In the genomic region with DNA sequence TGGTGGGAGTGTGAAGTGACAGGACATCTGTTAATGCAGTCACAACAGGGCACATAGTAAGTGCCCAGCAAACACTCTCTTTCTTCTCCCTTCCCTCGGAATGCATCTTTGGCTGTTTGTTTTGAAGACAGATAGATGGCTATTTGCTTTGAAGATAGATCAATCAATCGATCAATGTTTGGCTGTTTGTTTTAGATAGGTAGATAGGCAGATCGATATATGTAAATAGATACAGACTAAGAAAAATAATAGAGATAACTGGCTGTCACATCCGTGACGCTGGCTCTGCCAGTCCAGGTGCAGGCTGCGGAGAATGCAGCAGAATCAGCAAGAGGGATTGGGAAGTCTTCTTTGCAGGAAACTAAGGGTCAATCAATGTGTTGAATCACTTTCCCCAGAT, we compare ENCODE assay signal across 1 cellular context.
TF ChIP-seq lines count a peak whose summit lies in the region.

No MANE protein-coding gene starts in this region.

TF ChIP-seq in HepG2, 621 proteins besides CTCF, POLR2A, EP300 and RAD21 (continued from another document and continues in another):
- TF ChIP-seq ZNF670 (CRISPR knock-in tag; IDR thresholded peaks at IDR 0.05; ENCODE audit: borderline replicate concordance) (peak; percentile 75; the same call in 1 of the 2 replicates), TOE1 (CRISPR knock-in tag; IDR thresholded peaks at IDR 0.05) (no peak), MBD4 (IDR thresholded peaks at IDR 0.05; ENCODE audit: borderline replicate concordance, low read length) (no peak), ZSCAN12 (CRISPR knock-in tag; IDR thresholded peaks at IDR 0.05) (no peak), ZKSCAN8 (CRISPR knock-in tag; IDR thresholded peaks at IDR 0.05; ENCODE audit: borderline replicate concordance) (no peak), PTBP1 (IDR thresholded peaks at IDR 0.05; ENCODE audit: low read depth, low read length, poor library complexity, severe bottlenecking) (no peak), ZC3H13 (CRISPR knock-in tag; IDR thresholded peaks at IDR 0.05) (no peak), JUN (CRISPR knock-in tag; IDR thresholded peaks at IDR 0.05) (0 out of 2 replicates have a peak, but pooled peaks have one; percentile 16), HNRNPK (IDR thresholded peaks at IDR 0.05; ENCODE audit: low read depth, low read length, poor library complexity, severe bottlenecking) (no peak), SMYD3 (CRISPR knock-in tag; IDR thresholded peaks at IDR 0.05) (no peak)
- TF ChIP-seq, protein P1, sequence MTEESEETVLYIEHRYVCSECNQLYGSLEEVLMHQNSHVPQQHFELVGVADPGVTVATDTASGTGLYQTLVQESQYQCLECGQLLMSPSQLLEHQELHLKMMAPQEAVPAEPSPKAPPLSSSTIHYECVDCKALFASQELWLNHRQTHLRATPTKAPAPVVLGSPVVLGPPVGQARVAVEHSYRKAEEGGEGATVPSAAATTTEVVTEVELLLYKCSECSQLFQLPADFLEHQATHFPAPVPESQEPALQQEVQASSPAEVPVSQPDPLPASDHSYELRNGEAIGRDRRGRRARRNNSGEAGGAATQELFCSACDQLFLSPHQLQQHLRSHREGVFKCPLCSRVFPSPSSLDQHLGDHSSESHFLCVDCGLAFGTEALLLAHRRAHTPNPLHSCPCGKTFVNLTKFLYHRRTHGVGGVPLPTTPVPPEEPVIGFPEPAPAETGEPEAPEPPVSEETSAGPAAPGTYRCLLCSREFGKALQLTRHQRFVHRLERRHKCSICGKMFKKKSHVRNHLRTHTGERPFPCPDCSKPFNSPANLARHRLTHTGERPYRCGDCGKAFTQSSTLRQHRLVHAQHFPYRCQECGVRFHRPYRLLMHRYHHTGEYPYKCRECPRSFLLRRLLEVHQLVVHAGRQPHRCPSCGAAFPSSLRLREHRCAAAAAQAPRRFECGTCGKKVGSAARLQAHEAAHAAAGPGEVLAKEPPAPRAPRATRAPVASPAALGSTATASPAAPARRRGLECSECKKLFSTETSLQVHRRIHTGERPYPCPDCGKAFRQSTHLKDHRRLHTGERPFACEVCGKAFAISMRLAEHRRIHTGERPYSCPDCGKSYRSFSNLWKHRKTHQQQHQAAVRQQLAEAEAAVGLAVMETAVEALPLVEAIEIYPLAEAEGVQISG (CRISPR knock-in tag; IDR thresholded peaks at IDR 0.05): no peak; the same call in 1 of the 2 replicates
- TF ChIP-seq, protein P2, sequence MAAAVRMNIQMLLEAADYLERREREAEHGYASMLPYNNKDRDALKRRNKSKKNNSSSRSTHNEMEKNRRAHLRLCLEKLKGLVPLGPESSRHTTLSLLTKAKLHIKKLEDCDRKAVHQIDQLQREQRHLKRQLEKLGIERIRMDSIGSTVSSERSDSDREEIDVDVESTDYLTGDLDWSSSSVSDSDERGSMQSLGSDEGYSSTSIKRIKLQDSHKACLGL (CRISPR knock-in tag; IDR thresholded peaks at IDR 0.05): no peak
- TF ChIP-seq, protein P3, sequence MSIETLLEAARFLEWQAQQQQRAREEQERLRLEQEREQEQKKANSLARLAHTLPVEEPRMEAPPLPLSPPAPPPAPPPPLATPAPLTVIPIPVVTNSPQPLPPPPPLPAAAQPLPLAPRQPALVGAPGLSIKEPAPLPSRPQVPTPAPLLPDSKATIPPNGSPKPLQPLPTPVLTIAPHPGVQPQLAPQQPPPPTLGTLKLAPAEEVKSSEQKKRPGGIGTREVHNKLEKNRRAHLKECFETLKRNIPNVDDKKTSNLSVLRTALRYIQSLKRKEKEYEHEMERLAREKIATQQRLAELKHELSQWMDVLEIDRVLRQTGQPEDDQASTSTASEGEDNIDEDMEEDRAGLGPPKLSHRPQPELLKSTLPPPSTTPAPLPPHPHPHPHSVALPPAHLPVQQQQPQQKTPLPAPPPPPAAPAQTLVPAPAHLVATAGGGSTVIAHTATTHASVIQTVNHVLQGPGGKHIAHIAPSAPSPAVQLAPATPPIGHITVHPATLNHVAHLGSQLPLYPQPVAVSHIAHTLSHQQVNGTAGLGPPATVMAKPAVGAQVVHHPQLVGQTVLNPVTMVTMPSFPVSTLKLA (IDR thresholded peaks at IDR 0.05): no peak
- TF ChIP-seq, protein P4, sequence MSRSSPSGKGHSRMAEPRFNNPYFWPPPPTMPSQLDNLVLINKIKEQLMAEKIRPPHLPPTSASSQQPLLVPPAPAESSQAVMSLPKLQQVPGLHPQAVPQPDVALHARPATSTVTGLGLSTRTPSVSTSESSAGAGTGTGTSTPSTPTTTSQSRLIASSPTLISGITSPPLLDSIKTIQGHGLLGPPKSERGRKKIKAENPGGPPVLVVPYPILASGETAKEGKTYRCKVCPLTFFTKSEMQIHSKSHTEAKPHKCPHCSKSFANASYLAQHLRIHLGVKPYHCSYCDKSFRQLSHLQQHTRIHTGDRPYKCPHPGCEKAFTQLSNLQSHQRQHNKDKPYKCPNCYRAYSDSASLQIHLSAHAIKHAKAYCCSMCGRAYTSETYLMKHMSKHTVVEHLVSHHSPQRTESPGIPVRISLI (CRISPR knock-in tag; IDR thresholded peaks at IDR 0.05; ENCODE audit: borderline replicate concordance): no peak
- TF ChIP-seq, protein P5, sequence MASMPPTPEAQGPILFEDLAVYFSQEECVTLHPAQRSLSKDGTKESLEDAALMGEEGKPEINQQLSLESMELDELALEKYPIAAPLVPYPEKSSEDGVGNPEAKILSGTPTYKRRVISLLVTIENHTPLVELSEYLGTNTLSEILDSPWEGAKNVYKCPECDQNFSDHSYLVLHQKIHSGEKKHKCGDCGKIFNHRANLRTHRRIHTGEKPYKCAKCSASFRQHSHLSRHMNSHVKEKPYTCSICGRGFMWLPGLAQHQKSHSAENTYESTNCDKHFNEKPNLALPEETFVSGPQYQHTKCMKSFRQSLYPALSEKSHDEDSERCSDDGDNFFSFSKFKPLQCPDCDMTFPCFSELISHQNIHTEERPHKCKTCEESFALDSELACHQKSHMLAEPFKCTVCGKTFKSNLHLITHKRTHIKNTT (CRISPR knock-in tag; IDR thresholded peaks at IDR 0.05): no peak
- TF ChIP-seq, protein P6, sequence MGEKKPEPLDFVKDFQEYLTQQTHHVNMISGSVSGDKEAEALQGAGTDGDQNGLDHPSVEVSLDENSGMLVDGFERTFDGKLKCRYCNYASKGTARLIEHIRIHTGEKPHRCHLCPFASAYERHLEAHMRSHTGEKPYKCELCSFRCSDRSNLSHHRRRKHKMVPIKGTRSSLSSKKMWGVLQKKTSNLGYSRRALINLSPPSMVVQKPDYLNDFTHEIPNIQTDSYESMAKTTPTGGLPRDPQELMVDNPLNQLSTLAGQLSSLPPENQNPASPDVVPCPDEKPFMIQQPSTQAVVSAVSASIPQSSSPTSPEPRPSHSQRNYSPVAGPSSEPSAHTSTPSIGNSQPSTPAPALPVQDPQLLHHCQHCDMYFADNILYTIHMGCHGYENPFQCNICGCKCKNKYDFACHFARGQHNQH (CRISPR knock-in tag; IDR thresholded peaks at IDR 0.05): no peak
- TF ChIP-seq, protein P7, sequence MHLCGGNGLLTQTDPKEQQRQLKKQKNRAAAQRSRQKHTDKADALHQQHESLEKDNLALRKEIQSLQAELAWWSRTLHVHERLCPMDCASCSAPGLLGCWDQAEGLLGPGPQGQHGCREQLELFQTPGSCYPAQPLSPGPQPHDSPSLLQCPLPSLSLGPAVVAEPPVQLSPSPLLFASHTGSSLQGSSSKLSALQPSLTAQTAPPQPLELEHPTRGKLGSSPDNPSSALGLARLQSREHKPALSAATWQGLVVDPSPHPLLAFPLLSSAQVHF (CRISPR knock-in tag; IDR thresholded peaks at IDR 0.05): no peak
- TF ChIP-seq, protein P8, sequence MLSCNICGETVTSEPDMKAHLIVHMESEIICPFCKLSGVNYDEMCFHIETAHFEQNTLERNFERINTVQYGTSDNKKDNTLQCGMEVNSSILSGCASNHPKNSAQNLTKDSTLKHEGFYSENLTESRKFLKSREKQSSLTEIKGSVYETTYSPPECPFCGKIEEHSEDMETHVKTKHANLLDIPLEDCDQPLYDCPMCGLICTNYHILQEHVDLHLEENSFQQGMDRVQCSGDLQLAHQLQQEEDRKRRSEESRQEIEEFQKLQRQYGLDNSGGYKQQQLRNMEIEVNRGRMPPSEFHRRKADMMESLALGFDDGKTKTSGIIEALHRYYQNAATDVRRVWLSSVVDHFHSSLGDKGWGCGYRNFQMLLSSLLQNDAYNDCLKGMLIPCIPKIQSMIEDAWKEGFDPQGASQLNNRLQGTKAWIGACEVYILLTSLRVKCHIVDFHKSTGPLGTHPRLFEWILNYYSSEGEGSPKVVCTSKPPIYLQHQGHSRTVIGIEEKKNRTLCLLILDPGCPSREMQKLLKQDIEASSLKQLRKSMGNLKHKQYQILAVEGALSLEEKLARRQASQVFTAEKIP (CRISPR knock-in tag; IDR thresholded peaks at IDR 0.05; ENCODE audit: borderline replicate concordance): no peak
- TF ChIP-seq, protein P9, sequence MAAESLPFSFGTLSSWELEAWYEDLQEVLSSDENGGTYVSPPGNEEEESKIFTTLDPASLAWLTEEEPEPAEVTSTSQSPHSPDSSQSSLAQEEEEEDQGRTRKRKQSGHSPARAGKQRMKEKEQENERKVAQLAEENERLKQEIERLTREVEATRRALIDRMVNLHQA (CRISPR knock-in tag; IDR thresholded peaks at IDR 0.05): no peak
- TF ChIP-seq, protein P10, sequence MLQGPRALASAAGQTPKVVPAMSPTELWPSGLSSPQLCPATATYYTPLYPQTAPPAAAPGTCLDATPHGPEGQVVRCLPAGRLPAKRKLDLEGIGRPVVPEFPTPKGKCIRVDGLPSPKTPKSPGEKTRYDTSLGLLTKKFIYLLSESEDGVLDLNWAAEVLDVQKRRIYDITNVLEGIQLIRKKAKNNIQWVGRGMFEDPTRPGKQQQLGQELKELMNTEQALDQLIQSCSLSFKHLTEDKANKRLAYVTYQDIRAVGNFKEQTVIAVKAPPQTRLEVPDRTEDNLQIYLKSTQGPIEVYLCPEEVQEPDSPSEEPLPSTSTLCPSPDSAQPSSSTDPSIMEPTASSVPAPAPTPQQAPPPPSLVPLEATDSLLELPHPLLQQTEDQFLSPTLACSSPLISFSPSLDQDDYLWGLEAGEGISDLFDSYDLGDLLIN (CRISPR knock-in tag; IDR thresholded peaks at IDR 0.05; ENCODE audit: borderline replicate concordance): no peak
- TF ChIP-seq, protein P11, sequence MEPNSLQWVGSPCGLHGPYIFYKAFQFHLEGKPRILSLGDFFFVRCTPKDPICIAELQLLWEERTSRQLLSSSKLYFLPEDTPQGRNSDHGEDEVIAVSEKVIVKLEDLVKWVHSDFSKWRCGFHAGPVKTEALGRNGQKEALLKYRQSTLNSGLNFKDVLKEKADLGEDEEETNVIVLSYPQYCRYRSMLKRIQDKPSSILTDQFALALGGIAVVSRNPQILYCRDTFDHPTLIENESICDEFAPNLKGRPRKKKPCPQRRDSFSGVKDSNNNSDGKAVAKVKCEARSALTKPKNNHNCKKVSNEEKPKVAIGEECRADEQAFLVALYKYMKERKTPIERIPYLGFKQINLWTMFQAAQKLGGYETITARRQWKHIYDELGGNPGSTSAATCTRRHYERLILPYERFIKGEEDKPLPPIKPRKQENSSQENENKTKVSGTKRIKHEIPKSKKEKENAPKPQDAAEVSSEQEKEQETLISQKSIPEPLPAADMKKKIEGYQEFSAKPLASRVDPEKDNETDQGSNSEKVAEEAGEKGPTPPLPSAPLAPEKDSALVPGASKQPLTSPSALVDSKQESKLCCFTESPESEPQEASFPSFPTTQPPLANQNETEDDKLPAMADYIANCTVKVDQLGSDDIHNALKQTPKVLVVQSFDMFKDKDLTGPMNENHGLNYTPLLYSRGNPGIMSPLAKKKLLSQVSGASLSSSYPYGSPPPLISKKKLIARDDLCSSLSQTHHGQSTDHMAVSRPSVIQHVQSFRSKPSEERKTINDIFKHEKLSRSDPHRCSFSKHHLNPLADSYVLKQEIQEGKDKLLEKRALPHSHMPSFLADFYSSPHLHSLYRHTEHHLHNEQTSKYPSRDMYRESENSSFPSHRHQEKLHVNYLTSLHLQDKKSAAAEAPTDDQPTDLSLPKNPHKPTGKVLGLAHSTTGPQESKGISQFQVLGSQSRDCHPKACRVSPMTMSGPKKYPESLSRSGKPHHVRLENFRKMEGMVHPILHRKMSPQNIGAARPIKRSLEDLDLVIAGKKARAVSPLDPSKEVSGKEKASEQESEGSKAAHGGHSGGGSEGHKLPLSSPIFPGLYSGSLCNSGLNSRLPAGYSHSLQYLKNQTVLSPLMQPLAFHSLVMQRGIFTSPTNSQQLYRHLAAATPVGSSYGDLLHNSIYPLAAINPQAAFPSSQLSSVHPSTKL (CRISPR knock-in tag; IDR thresholded peaks at IDR 0.05): peak; percentile 82
- TF ChIP-seq, protein P12, sequence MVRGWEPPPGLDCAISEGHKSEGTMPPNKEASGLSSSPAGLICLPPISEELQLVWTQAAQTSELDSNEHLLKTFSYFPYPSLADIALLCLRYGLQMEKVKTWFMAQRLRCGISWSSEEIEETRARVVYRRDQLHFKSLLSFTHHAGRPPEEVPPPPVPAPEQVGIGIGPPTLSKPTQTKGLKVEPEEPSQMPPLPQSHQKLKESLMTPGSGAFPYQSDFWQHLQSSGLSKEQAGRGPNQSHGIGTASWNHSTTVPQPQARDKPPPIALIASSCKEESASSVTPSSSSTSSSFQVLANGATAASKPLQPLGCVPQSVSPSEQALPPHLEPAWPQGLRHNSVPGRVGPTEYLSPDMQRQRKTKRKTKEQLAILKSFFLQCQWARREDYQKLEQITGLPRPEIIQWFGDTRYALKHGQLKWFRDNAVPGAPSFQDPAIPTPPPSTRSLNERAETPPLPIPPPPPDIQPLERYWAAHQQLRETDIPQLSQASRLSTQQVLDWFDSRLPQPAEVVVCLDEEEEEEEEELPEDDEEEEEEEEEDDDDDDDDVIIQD (CRISPR knock-in tag; IDR thresholded peaks at IDR 0.05; ENCODE audit: low read depth): no peak
